ENCODE assay signal across 22 cellular contexts in genomic region chr13:62473944-62474237, GRCh38.
"Had no signal": no experiment of that assay in that cellular context is flagged by ENCODE, and none has a peak within 500 bp of the region (broad histone marks: within the 10 kb centered on the region; RNA-seq: fewer than 3 reads in every experiment).

No MANE protein-coding gene starts in this region.

- H3K4me3 Mint-ChIP-seq: effector memory CD8-positive, alpha-beta T cell; memory B cell; mesothelial cell of epicardium; natural killer cell treated with Interleukin-12 subunit alpha and Interleukin-12 subunit beta and Interleukin-15 and Interleukin-18, amount 100 ng/mL, for 72 hours; neural crest cell; stimulated activated effector memory CD8-positive, alpha-beta T cell treated with anti-CD3 and anti-CD28 coated beads, Interleukin-12 subunit alpha, Interleukin-12 subunit beta, amount 100 ng/mL, for 72 hours had no signal

- H3K27ac Mint-ChIP-seq: effector memory CD8-positive, alpha-beta T cell; memory B cell; mesothelial cell of epicardium; naive B cell; natural killer cell treated with Interleukin-12 subunit alpha and Interleukin-12 subunit beta and Interleukin-15 and Interleukin-18, amount 100 ng/mL, for 72 hours; stimulated activated effector memory CD8-positive, alpha-beta T cell treated with anti-CD3 and anti-CD28 coated beads, Interleukin-12 subunit alpha, Interleukin-12 subunit beta, amount 100 ng/mL, for 72 hours had no signal

- H3K4me1 Mint-ChIP-seq: memory B cell; mesothelial cell of epicardium; naive B cell; neural crest cell; stimulated activated effector memory CD8-positive, alpha-beta T cell treated with anti-CD3 and anti-CD28 coated beads, Interleukin-12 subunit alpha, Interleukin-12 subunit beta, amount 100 ng/mL, for 72 hours had no signal

- H3K9me3 ChIP-seq: prostate gland, suprapubic skin, vagina had no signal

- H3K36me3 ChIP-seq: prostate gland, right atrium auricular region, suprapubic skin, vagina had no signal

- DNase-seq: dermis blood vessel endothelial cell; effector memory CD8-positive, alpha-beta T cell; hypothalamus; kidney; mucosa of descending colon; naive B cell; stimulated activated CD4-positive, alpha-beta T cell treated with anti-CD3 and anti-CD28 coated beads, Interleukin-2, amount 100 ng/mL, for 24 hours; stimulated activated CD4-positive, alpha-beta T cell treated with anti-CD3 and anti-CD28 coated beads, Interleukin-4, amount 100 ng/mL, for 24 hours; stimulated activated naive CD8-positive, alpha-beta T cell treated with anti-CD3 and anti-CD28 coated beads, Interleukin-15, Interleukin-2, amounts not matched to agents 100 U/mL and 50 U/mL, for 24 hours; trophoblast cell had no signal

- H3K27ac ChIP-seq: coronary artery, prostate gland, right atrium auricular region, suprapubic skin, vagina had no signal

- H3K4me1 ChIP-seq: prostate gland, right atrium auricular region, suprapubic skin, vagina had no signal

- H3K27me3 Mint-ChIP-seq: effector memory CD8-positive, alpha-beta T cell; memory B cell; naive B cell; natural killer cell treated with Interleukin-12 subunit alpha and Interleukin-12 subunit beta and Interleukin-15 and Interleukin-18, amount 100 ng/mL, for 72 hours had no signal

- H3K27me3 ChIP-seq: right atrium auricular region, suprapubic skin, vagina had no signal

- H3K4me3 ChIP-seq: coronary artery, lung, mucosa of descending colon, prostate gland, right atrium auricular region, suprapubic skin, vagina had no signal

- ATAC-seq: effector memory CD8-positive, alpha-beta T cell; mucosa of descending colon; natural killer cell treated with Interleukin-12 subunit alpha and Interleukin-12 subunit beta and Interleukin-15 and Interleukin-18, amount 100 ng/mL, for 72 hours; sciatic nerve; stimulated activated effector memory CD8-positive, alpha-beta T cell treated with anti-CD3 and anti-CD28 coated beads, Interleukin-12 subunit alpha, Interleukin-12 subunit beta, amount 100 ng/mL, for 72 hours; stimulated activated naive CD8-positive, alpha-beta T cell treated with anti-CD3 and anti-CD28 coated beads, Interleukin-15, Interleukin-2, amounts not matched to agents 100 U/mL and 50 U/mL, for 24 hours had no signal

- H3K36me3 Mint-ChIP-seq: memory B cell, mesothelial cell of epicardium, naive B cell had no signal
